22 cellular contexts compared by ENCODE assay signal in genomic region chr12:25995906-25996305, GRCh38. TPM values are rescaled to one million over a fixed set of nuclear protein-coding genes. Genes with fewer than 3 reads are reported as not detected.
DNase-seq lines count a peak whose midpoint lies in the region; ATAC-seq and TF ChIP-seq lines count a peak whose summit lies in the region.
"Had no signal": no experiment of that assay in that cellular context is flagged by ENCODE, and none has a peak within 500 bp of the region (broad histone marks: within the 10 kb centered on the region; RNA-seq: fewer than 3 reads in every experiment).

No MANE protein-coding gene starts in this region.

- in situ Hi-C loops in mammary epithelial cell (cut with MboI; ENCODE audit: low sequenced_read_pairs in 2 of 2), result no loop called here
- in situ Hi-C loops in brain microvascular endothelial cell (cut with HindIII; ENCODE audit: low pct_ligation_motif_present, low sequenced_read_pairs), result no loop called here

- H3K9me3 ChIP-seq in mammary epithelial cell (replicated peaks; ENCODE audit: insufficient read depth, low read length), result no peaks in the 10 kb centered on the region
- no peaks in the 10 kb centered on the region for H3K9me3 ChIP-seq in muscle layer of duodenum (ENCODE audit: control insufficient read depth in 1 of 2, low read length in 2 of 2)
- no peaks in the 10 kb centered on the region for H3K9me3 ChIP-seq in BE2C
- H3K9me3 ChIP-seq: tibial nerve had no signal

- H3K36me3 Mint-ChIP-seq in MCF 10A (ENCODE audit: insufficient read depth, unreplicated experiment), result peaks cover 8% of the 10 kb centered on the region
- H3K36me3 Mint-ChIP-seq: CD4-positive, CD25-positive, alpha-beta regulatory T cell; stimulated activated effector memory CD8-positive, alpha-beta T cell treated with anti-CD3 and anti-CD28 coated beads, Interleukin-12 subunit alpha, Interleukin-12 subunit beta, amount 100 ng/mL, for 72 hours had no signal

- no peak for ATAC-seq in GM19328 (IDR thresholded peaks at IDR 0.05; ENCODE audit: unreplicated experiment)
- ATAC-seq: activated CD4-positive, CD25-positive, alpha-beta regulatory T cell treated with anti-CD3 and anti-CD28 coated beads, Interleukin-2, amount 50 U/mL, for 24 hours; left colon; stimulated activated effector memory CD8-positive, alpha-beta T cell treated with anti-CD3 and anti-CD28 coated beads, Interleukin-12 subunit alpha, Interleukin-12 subunit beta, amount 100 ng/mL, for 72 hours had no signal

- no peak overlapping the region for H3K4me3 ChIP-seq in mammary epithelial cell (replicated peaks in 1 of 3; ENCODE audit: insufficient read depth in 1 of 3, low read depth in 2 of 3, low read length in 3 of 3)
- no peak overlapping the region for H3K4me3 ChIP-seq in brain microvascular endothelial cell (ENCODE audit: low read depth, low read length)
- no peak overlapping the region for H3K4me3 ChIP-seq in muscle layer of duodenum (ENCODE audit: low read depth in 1 of 2, low read length in 2 of 2)
- no peak overlapping the region for H3K4me3 ChIP-seq in BE2C (ENCODE audit: low read depth, low read length)
- H3K4me3 ChIP-seq: tibial nerve had no signal

- H3K36me3 ChIP-seq in mammary epithelial cell (ENCODE audit: insufficient read depth, low read length) (no peaks in the 10 kb centered on the region), brain microvascular endothelial cell (replicated peaks) (no peaks in the 10 kb centered on the region), muscle layer of duodenum (ENCODE audit: control insufficient read depth in 1 of 2, insufficient read depth in 2 of 2, low read length in 2 of 2) (no peaks in the 10 kb centered on the region), BE2C (no peaks in the 10 kb centered on the region)
- H3K36me3 ChIP-seq: tibial nerve had no signal

- no peak overlapping the region for H3K4me2 ChIP-seq in mammary epithelial cell (ENCODE audit: insufficient read depth, low read depth, low read length)

- H3K27ac ChIP-seq in mammary epithelial cell (ENCODE audit: insufficient read depth, low read depth, low read length), result no peak overlapping the region
- peak overlapping the region; percentile 80 for H3K27ac ChIP-seq in brain microvascular endothelial cell
- H3K27ac ChIP-seq in muscle layer of duodenum (ENCODE audit: low read length), result peak overlapping the region; percentile 67
- H3K27ac ChIP-seq: 22Rv1, HL-60, RWPE1 had no signal

- H3K9me3 Mint-ChIP-seq in MCF 10A (ENCODE audit: unreplicated experiment), result no peaks in the 10 kb centered on the region
- H3K9me3 Mint-ChIP-seq: stimulated activated effector memory CD8-positive, alpha-beta T cell treated with anti-CD3 and anti-CD28 coated beads, Interleukin-12 subunit alpha, Interleukin-12 subunit beta, amount 100 ng/mL, for 72 hours had no signal

- POLR2A ChIA-PET in MCF 10A (lab: Yijun Ruan, JAX), result interaction anchor here (0.6 to 1.3 kb wide), 2 partner anchors 37 kb away, joined by 3 to 4 read pairs; partner anchors contain the start of gene RASSF8

- DNase-seq in MCF 10A (ENCODE audit: unreplicated experiment) (no peak), mammary epithelial cell (no peak), brain microvascular endothelial cell (peak; percentile 51), DMS 273 (lab: John Stamatoyannopoulos, UW; ENCODE audit: unreplicated experiment) (no peak), BE2C (no peak)
- no peak for DNase-seq in activated CD8-positive, alpha-beta memory T cell treated with anti-CD3 and anti-CD28 coated beads, Interleukin-2, amount 50 U/mL, for 4 hours
- DNase-seq: activated naive CD4-positive, alpha-beta T cell; CD4-positive, CD25-positive, alpha-beta regulatory T cell; DND-41; hypothalamus; left colon; NCI-H1105 treated with DMSO at 0.1 percent for 48 hours; NCI-H748 treated with DMSO at 0.1 percent for 48 hours; T-helper 2 cell had no signal

- dilution Hi-C loops in mammary epithelial cell (cut with HindIII; ENCODE audit: low sequenced_read_pairs), result no loop called here

- no peaks in the 10 kb centered on the region for H3K27me3 Mint-ChIP-seq in MCF 10A (ENCODE audit: insufficient read depth, unreplicated experiment)

- peaks cover 31% of the 10 kb centered on the region for H3K4me1 Mint-ChIP-seq in MCF 10A (ENCODE audit: insufficient read depth, unreplicated experiment)
- H3K4me1 Mint-ChIP-seq: CD4-positive, CD25-positive, alpha-beta regulatory T cell; stimulated activated effector memory CD8-positive, alpha-beta T cell treated with anti-CD3 and anti-CD28 coated beads, Interleukin-12 subunit alpha, Interleukin-12 subunit beta, amount 100 ng/mL, for 72 hours had no signal

- no peak overlapping the region for H3K4me3 Mint-ChIP-seq in MCF 10A (ENCODE audit: unreplicated experiment)
- H3K4me3 Mint-ChIP-seq: CD4-positive, CD25-positive, alpha-beta regulatory T cell; stimulated activated effector memory CD8-positive, alpha-beta T cell treated with anti-CD3 and anti-CD28 coated beads, Interleukin-12 subunit alpha, Interleukin-12 subunit beta, amount 100 ng/mL, for 72 hours had no signal

- H3K9ac ChIP-seq in mammary epithelial cell (ENCODE audit: insufficient read depth, low read length), result no peak overlapping the region

- no peaks in the 10 kb centered on the region for H4K20me1 ChIP-seq in mammary epithelial cell (ENCODE audit: insufficient read depth, low read length)

- WGBS in mammary epithelial cell (ENCODE audit: low coverage, missing lambda C conversion rate), result 100% methylated on average over 2 of the region's 2 CpGs

- BruUV-seq in MCF 10A (replicated peaks; lab: Mats Ljungman, UMichigan) (TSS peak; percentile 11), mammary epithelial cell (replicated peaks; lab: Mats Ljungman, UMichigan) (no TSS peak)

- no peak overlapping the region for H3K27ac Mint-ChIP-seq in MCF 10A (ENCODE audit: low read depth, unreplicated experiment)
- H3K27ac Mint-ChIP-seq: CD4-positive, CD25-positive, alpha-beta regulatory T cell; stimulated activated effector memory CD8-positive, alpha-beta T cell treated with anti-CD3 and anti-CD28 coated beads, Interleukin-12 subunit alpha, Interleukin-12 subunit beta, amount 100 ng/mL, for 72 hours had no signal

- no peaks in the 10 kb centered on the region for H3K27me3 ChIP-seq in mammary epithelial cell (ENCODE audit: insufficient read depth, low read length)
- no peaks in the 10 kb centered on the region for H3K27me3 ChIP-seq in brain microvascular endothelial cell (replicated peaks)
- H3K27me3 ChIP-seq in muscle layer of duodenum (ENCODE audit: low read depth, low read length), result no peaks in the 10 kb centered on the region
- H3K27me3 ChIP-seq in BE2C, result no peaks in the 10 kb centered on the region
- H3K27me3 ChIP-seq: tibial nerve had no signal

- peaks cover 81% of the 10 kb centered on the region for H3K79me2 ChIP-seq in mammary epithelial cell (ENCODE audit: insufficient read depth, low read length)

- CTCF ChIA-PET in MCF 10A (lab: Yijun Ruan, JAX) (interaction anchor here (0.5 kb wide), 1 partner anchor 19 kb away, joined by 4 read pairs; no protein-coding TSS in a partner anchor), mammary epithelial cell (lab: Charles Lee; ENCODE audit: low non-redundant PET) (no interaction called here)

- no peak overlapping the region for H2AFZ ChIP-seq in mammary epithelial cell (ENCODE audit: low read depth, low read length)

- intact Hi-C loops in MCF 10A (cut with micrococcal nuclease) (no loop called here), mammary epithelial cell (cut with micrococcal nuclease) (no loop called here)

- TF ChIP-seq CTCF in MCF 10A (IDR thresholded peaks at IDR 0.05; ENCODE audit: unreplicated experiment) (no peak), mammary epithelial cell (conservative IDR thresholded peaks at IDR 0.05 in 1 of 2, IDR thresholded peaks at IDR 0.05 in 1 of 2; ENCODE audit: extremely low read depth in 1 of 2, insufficient read depth in 1 of 2, low read depth in 1 of 2, low read length in 2 of 2) (no peak), brain microvascular endothelial cell (IDR thresholded peaks at IDR 0.05; ENCODE audit: low read depth, low read length, missing control alignments) (no peak), BE2C (IDR thresholded peaks at IDR 0.05; ENCODE audit: low read depth, low read length) (no peak)

- H3K4me1 ChIP-seq in mammary epithelial cell (ENCODE audit: insufficient read depth, low read length) (peaks cover 27% of the 10 kb centered on the region), muscle layer of duodenum (ENCODE audit: control insufficient read depth in 1 of 2, insufficient read depth in 2 of 2, low read length in 2 of 2) (peaks cover 0 to 43% of the 10 kb centered on the region in 2 donors), BE2C (no peaks in the 10 kb centered on the region)

RNA-seq across cellular contexts. Expression of gene RASSF8, which starts 37.4 kb away (rescaled TPM):
- total RNA-seq in MCF 10A (2022) (52.9 and 70.1 TPM in 2 replicates), mammary epithelial cell (10 to 100 TPM; 31.3 to 35.3 TPM)
- polyA plus RNA-seq in mammary epithelial cell, result 12.2 TPM
- 46.8 TPM for polyA minus RNA-seq in mammary epithelial cell
- 1.3 TPM for polyA plus RNA-seq in BE2C (2012; ENCODE audit: insufficient read depth, insufficient read length, low read depth)
- polyA plus RNA-seq: CD4-positive, CD25-positive, alpha-beta regulatory T cell had no signal
